Comparison of ENCODE assay signal across 8 cellular contexts in the genomic region with DNA sequence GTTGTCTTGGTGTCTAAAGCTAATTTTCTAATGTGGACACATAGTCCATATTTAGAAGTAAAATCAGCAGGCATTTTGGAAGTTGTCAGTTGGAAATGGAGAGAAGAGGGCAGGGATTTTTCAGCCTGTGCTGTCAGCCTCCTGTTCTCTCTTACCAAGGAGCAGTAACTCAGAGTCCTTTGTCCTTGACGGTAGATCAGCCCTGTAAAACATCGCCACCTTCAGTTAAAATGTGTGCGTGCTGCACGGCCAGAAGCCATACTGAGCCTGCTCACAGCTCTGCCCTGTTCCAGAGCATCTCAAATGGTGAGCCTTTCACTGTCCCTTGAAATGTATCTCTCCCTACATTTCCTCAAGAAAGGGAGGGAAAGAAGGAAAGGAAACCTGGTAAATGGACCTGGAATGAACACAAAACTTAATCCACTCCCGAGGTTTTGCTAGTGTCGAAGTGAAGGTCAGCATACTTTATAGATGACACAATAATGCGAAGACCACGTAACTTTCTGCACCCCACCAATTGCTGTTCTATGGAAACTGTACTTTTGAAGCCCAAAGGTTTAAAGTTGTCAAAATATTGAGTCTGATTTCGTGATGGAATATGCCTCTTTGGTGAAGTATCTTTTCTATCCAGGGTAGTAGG.
A peak's percentile ranks its signal among the peaks of the same experiment; 100 is the strongest.
DNase-seq lines count a peak whose midpoint lies in the region; ATAC-seq and TF ChIP-seq lines count a peak whose summit lies in the region.

No MANE protein-coding gene starts in this region.

- no peak overlapping the region for H3K4me3 ChIP-seq in WI38 (ENCODE audit: low read depth, low read length)
- H3K4me3 ChIP-seq in heart right ventricle: no peak overlapping the region

- DNase-seq in COLO829 (ENCODE audit: low spot score) (peak; percentile 35), NCI-H1436 (lab: John Stamatoyannopoulos, UW) (peak; percentile 76), heart right ventricle (peak; percentile 25 to 39), pulmonary artery endothelial cell (ENCODE audit: low read depth, low spot score) (peak; percentile 8)
- no peak for DNase-seq in stimulated activated naive CD4-positive, alpha-beta T cell (lab: John Stamatoyannopoulos, UW)

- no peaks in the 10 kb centered on the region for H3K4me1 ChIP-seq in heart right ventricle

- no peaks in the 10 kb centered on the region for H3K27me3 ChIP-seq in heart right ventricle

- intact Hi-C loops in heart right ventricle (cut with DNase I): loop anchor here (1.0 to 10.0 kb wide), 6 partner anchors 118 to 223 kb away; no protein-coding TSS in a partner anchor

- 50 to 52% methylated on average over 9 of the region's 9 CpGs for WGBS in heart right ventricle, 2 donors

- TF ChIP-seq CTCF in WI38 (IDR thresholded peaks at IDR 0.05; ENCODE audit: low read depth, low read length) (peak; percentile 75), heart right ventricle (IDR thresholded peaks at IDR 0.05) (peak; percentile 25 to 77 (median 70))

- H3K27ac ChIP-seq in heart right ventricle: no peak overlapping the region

- no peaks in the 10 kb centered on the region for H3K9me3 ChIP-seq in heart right ventricle

- H3K36me3 ChIP-seq in heart right ventricle: no peaks in the 10 kb centered on the region

- ATAC-seq in GM18868 (IDR thresholded peaks at IDR 0.05; ENCODE audit: unreplicated experiment): peak; percentile 78
- peak; percentile 83 for ATAC-seq in HG02981 (IDR thresholded peaks at IDR 0.05; ENCODE audit: unreplicated experiment)
- peak; percentile 88 to 96 (median 93) for ATAC-seq in heart right ventricle

Comparison
In these comparisons a context has a peak if more than half of its experiments do, and no peak if none do; other contexts are left out.
1. DNase-seq: peak in COLO829 (single experiment), NCI-H1436 (single experiment), heart right ventricle (2 of 2) and pulmonary artery endothelial cell (single experiment); none in stimulated activated naive CD4-positive, alpha-beta T cell (0 of 6).
2. Peak in every context shown above with its lines, with median percentiles within 50 percentile points of each other: ATAC-seq.